Comparison of ENCODE assay signal across 13 cellular contexts in the genomic region with DNA sequence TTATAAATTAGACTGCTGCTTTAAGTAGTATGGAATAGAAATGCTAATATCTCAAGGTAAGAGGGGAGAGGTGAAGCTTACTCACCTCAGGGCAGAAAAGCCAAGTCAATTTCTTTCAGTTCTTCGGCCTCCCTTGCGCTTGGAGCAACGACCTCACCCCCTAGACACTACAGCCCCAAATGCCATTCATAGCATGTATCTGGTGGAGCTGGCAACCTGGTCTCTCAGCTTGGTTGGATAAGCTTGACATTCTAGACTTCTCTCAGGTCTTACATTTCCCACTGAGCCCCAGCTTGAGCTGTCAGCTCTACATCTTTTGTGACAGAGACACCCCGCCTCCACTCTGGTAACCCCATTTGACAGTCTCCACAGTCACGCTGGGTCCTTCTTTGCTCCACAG.
DNase-seq lines count a peak whose midpoint lies in the region; ATAC-seq and TF ChIP-seq lines count a peak whose summit lies in the region.
"Had no signal": no experiment of that assay in that cellular context is flagged by ENCODE, and none has a peak within 500 bp of the region (broad histone marks: within the 10 kb centered on the region; RNA-seq: fewer than 3 reads in every experiment).

No MANE protein-coding gene starts in this region.

- peaks cover 2% of the 10 kb centered on the region for H3K4me1 Mint-ChIP-seq in stimulated activated memory B cell treated with anti-CD40 and anti-IgM and Interleukin-4, amounts not matched to agents 10 μg/mL and 1 μg/mL and 100 μg/mL, for 72 hours
- no peaks in the 10 kb centered on the region for H3K4me1 Mint-ChIP-seq in activated T-cell treated with anti-CD3 and anti-CD28 coated beads, Interleukin-2, amount 50 U/mL, for 4 hours (ENCODE audit: low read depth)
- H3K4me1 Mint-ChIP-seq in immature natural killer cell = no peaks in the 10 kb centered on the region
- H3K4me1 Mint-ChIP-seq in naive thymus-derived CD8-positive, alpha-beta T cell = no peaks in the 10 kb centered on the region
- H3K4me1 Mint-ChIP-seq: CD8-positive, alpha-beta memory T cell had no signal

- H3K23ac ChIP-seq in mesenchymal stem cell (ENCODE audit: low read length in 2 of 2) = no peak overlapping the region

- H2AFZ ChIP-seq in mesenchymal stem cell (ENCODE audit: low read depth, low read length) = no peak overlapping the region

- no peaks in the 10 kb centered on the region for H3K9me3 ChIP-seq in mesenchymal stem cell (ENCODE audit: control insufficient read depth, low read length)
- H3K9me3 ChIP-seq: BLaER1 had no signal

- no peak overlapping the region for H3K9ac ChIP-seq in mesenchymal stem cell (ENCODE audit: low read length)
- H3K9ac ChIP-seq: BLaER1 had no signal

- peak overlapping the region; percentile 65 for H3K27ac Mint-ChIP-seq in stimulated activated memory B cell treated with anti-CD40 and anti-IgM and Interleukin-4, amounts not matched to agents 10 μg/mL and 1 μg/mL and 100 μg/mL, for 72 hours
- no peak overlapping the region for H3K27ac Mint-ChIP-seq in immature natural killer cell
- H3K27ac Mint-ChIP-seq in naive thymus-derived CD8-positive, alpha-beta T cell = no peak overlapping the region
- H3K27ac Mint-ChIP-seq: CD8-positive, alpha-beta memory T cell had no signal

- H3K27me3 Mint-ChIP-seq in stimulated activated memory B cell treated with anti-CD40 and anti-IgM and Interleukin-4, amounts not matched to agents 10 μg/mL and 1 μg/mL and 100 μg/mL, for 72 hours = no peaks in the 10 kb centered on the region
- H3K27me3 Mint-ChIP-seq in activated T-cell treated with anti-CD3 and anti-CD28 coated beads, Interleukin-2, amount 50 U/mL, for 4 hours (ENCODE audit: low read depth) = peaks cover 3% of the 10 kb centered on the region
- H3K27me3 Mint-ChIP-seq in immature natural killer cell (ENCODE audit: low read depth in 3 of 3) = peaks cover 3 to 6% (median 3%) of the 10 kb centered on the region in 3 donors
- H3K27me3 Mint-ChIP-seq in naive thymus-derived CD8-positive, alpha-beta T cell = peaks cover 1 to 39% (median 21%) of the 10 kb centered on the region in 5 donors
- H3K27me3 Mint-ChIP-seq: CD8-positive, alpha-beta memory T cell had no signal

- H2BK120ac ChIP-seq in mesenchymal stem cell (ENCODE audit: low read depth, low read length) = no peak overlapping the region

- no peak overlapping the region for H2BK15ac ChIP-seq in mesenchymal stem cell (ENCODE audit: low read depth, poor library complexity, severe bottlenecking)

- H3K4me3 ChIP-seq in dorsolateral prefrontal cortex (no peak overlapping the region), mesenchymal stem cell (ENCODE audit: insufficient read depth in 1 of 2, low read depth in 1 of 2, low read length in 2 of 2) (no peak overlapping the region)
- H3K4me3 ChIP-seq: BLaER1 had no signal

- intact Hi-C loops in dorsolateral prefrontal cortex (cut with DNase I) = no loop called here

- H2BK12ac ChIP-seq in mesenchymal stem cell (ENCODE audit: low read length in 2 of 2) = peak overlapping the region in 1 of 2 experiments; percentile 39

- peaks cover 2% of the 10 kb centered on the region for H3K4me1 ChIP-seq in mesenchymal stem cell (ENCODE audit: control insufficient read depth, insufficient read depth, low read depth, low read length)
- H3K4me1 ChIP-seq: BLaER1 had no signal

- H3K4me3 Mint-ChIP-seq in stimulated activated memory B cell treated with anti-CD40 and anti-IgM and Interleukin-4, amounts not matched to agents 10 μg/mL and 1 μg/mL and 100 μg/mL, for 72 hours = no peak overlapping the region
- no peak overlapping the region for H3K4me3 Mint-ChIP-seq in activated T-cell treated with anti-CD3 and anti-CD28 coated beads, Interleukin-2, amount 50 U/mL, for 4 hours
- H3K4me3 Mint-ChIP-seq in immature natural killer cell = no peak overlapping the region
- no peak overlapping the region for H3K4me3 Mint-ChIP-seq in naive thymus-derived CD8-positive, alpha-beta T cell
- H3K4me3 Mint-ChIP-seq: CD8-positive, alpha-beta memory T cell had no signal

- H3K4me2 ChIP-seq in mesenchymal stem cell (ENCODE audit: low read length, poor library complexity, severe bottlenecking) = no peak overlapping the region
- H3K4me2 ChIP-seq: BLaER1 had no signal

- no peak overlapping the region for H4K8ac ChIP-seq in mesenchymal stem cell (ENCODE audit: low read length)

- H2AK5ac ChIP-seq in mesenchymal stem cell (ENCODE audit: low read length, severe bottlenecking) = peak overlapping the region; percentile 57

- POLR2A ChIA-PET in naive thymus-derived CD8-positive, alpha-beta T cell (lab: Charles Lee) = no interaction called here

- no peaks in the 10 kb centered on the region for H3K36me3 ChIP-seq in mesenchymal stem cell (ENCODE audit: control insufficient read depth in 1 of 2, insufficient read depth in 2 of 2, low read depth in 1 of 2, low read length in 2 of 2)
- H3K36me3 ChIP-seq: BLaER1 had no signal

- ATAC-seq in stimulated activated memory B cell treated with anti-CD40 and anti-IgM and Interleukin-4, amounts not matched to agents 10 μg/mL and 1 μg/mL and 100 μg/mL, for 72 hours = no peak
- no peak for ATAC-seq in HG02759 (IDR thresholded peaks at IDR 0.05; ENCODE audit: unreplicated experiment)
- no peak for ATAC-seq in activated T-cell treated with anti-CD3 and anti-CD28 coated beads, Interleukin-2, amount 50 U/mL, for 4 hours
- no peak for ATAC-seq in naive thymus-derived CD8-positive, alpha-beta T cell

- H3K27me3 ChIP-seq in dorsolateral prefrontal cortex (no peaks in the 10 kb centered on the region), mesenchymal stem cell (ENCODE audit: control insufficient read depth in 1 of 2, insufficient read depth in 1 of 2, low read length in 2 of 2) (no peaks in the 10 kb centered on the region)
- H3K27me3 ChIP-seq: BLaER1 had no signal

- no peak overlapping the region for H4K91ac ChIP-seq in mesenchymal stem cell (ENCODE audit: low read length)

- H3K36me3 Mint-ChIP-seq in stimulated activated memory B cell treated with anti-CD40 and anti-IgM and Interleukin-4, amounts not matched to agents 10 μg/mL and 1 μg/mL and 100 μg/mL, for 72 hours = no peaks in the 10 kb centered on the region
- H3K36me3 Mint-ChIP-seq in activated T-cell treated with anti-CD3 and anti-CD28 coated beads, Interleukin-2, amount 50 U/mL, for 4 hours (ENCODE audit: insufficient read depth) = no peaks in the 10 kb centered on the region
- H3K36me3 Mint-ChIP-seq in immature natural killer cell = no peaks in the 10 kb centered on the region
- H3K36me3 Mint-ChIP-seq in naive thymus-derived CD8-positive, alpha-beta T cell = no peaks in the 10 kb centered on the region
- H3K36me3 Mint-ChIP-seq: CD8-positive, alpha-beta memory T cell had no signal

- no peak overlapping the region for H3K18ac ChIP-seq in mesenchymal stem cell (ENCODE audit: low read depth in 1 of 2, low read length in 2 of 2)

- H3K27ac ChIP-seq in dorsolateral prefrontal cortex (peak overlapping the region in 38 of 59 donors; percentile 10 to 95 (median 87)), mesenchymal stem cell (ENCODE audit: low read length, poor library complexity, severe bottlenecking) (no peak overlapping the region)
- H3K27ac ChIP-seq: BLaER1 had no signal

- H3K79me1 ChIP-seq in mesenchymal stem cell (replicated peaks; ENCODE audit: low read length, poor library complexity, severe bottlenecking) = no peaks in the 10 kb centered on the region

- peak overlapping the region in 1 of 2 experiments; percentile 9 for H3K4ac ChIP-seq in mesenchymal stem cell (ENCODE audit: low read depth in 1 of 2, low read length in 2 of 2)

- DNase-seq in ELF-1 (ENCODE audit: low read depth, low spot score) (peak; percentile 36), dorsolateral prefrontal cortex (no peak), mesenchymal stem cell (no peak), immature natural killer cell (no peak)
- DNase-seq in activated T-cell treated with anti-CD3 and anti-CD28 coated beads, Interleukin-2, amount 50 U/mL, for 4 hours = no peak
- no peak for DNase-seq in naive thymus-derived CD8-positive, alpha-beta T cell
- DNase-seq: 8988T; AML-193; CD8-positive, alpha-beta memory T cell; DMS53 had no signal

- 95% methylated on average over 5 of the region's 5 CpGs for WGBS in mesenchymal stem cell

- no peak overlapping the region for H3K14ac ChIP-seq in mesenchymal stem cell (ENCODE audit: low read length in 2 of 2)

- H2BK5ac ChIP-seq in mesenchymal stem cell (ENCODE audit: low read depth, low read length, poor library complexity, severe bottlenecking) = no peak overlapping the region

- TF ChIP-seq CTCF in dorsolateral prefrontal cortex (IDR thresholded peaks at IDR 0.05 in 54 of 56, conservative IDR thresholded peaks at IDR 0.05 in 2 of 56; ENCODE audit: low read depth in 1 of 56, partially characterized antibody in 56 of 56) = no peak

- no peaks in the 10 kb centered on the region for H3K9me3 Mint-ChIP-seq in stimulated activated memory B cell treated with anti-CD40 and anti-IgM and Interleukin-4, amounts not matched to agents 10 μg/mL and 1 μg/mL and 100 μg/mL, for 72 hours
- H3K9me3 Mint-ChIP-seq in activated T-cell treated with anti-CD3 and anti-CD28 coated beads, Interleukin-2, amount 50 U/mL, for 4 hours = no peaks in the 10 kb centered on the region
- peaks cover 0 to 2% (median 0%) of the 10 kb centered on the region in 6 donors for H3K9me3 Mint-ChIP-seq in immature natural killer cell
- H3K9me3 Mint-ChIP-seq in naive thymus-derived CD8-positive, alpha-beta T cell = peaks cover 0 to 16% (median 0%) of the 10 kb centered on the region in 9 donors
